In genomic region chr1:58183286-58183685, GRCh38 we compare ENCODE assay signal across 29 cellular contexts.
"Had no signal": no experiment of that assay in that cellular context is flagged by ENCODE, and none has a peak within 500 bp of the region (broad histone marks: within the 10 kb centered on the region; RNA-seq: fewer than 3 reads in every experiment).

No MANE protein-coding gene starts in this region.

- H3K27ac ChIP-seq: breast epithelium, SJSA1 had no signal

- H3K36me3 ChIP-seq: breast epithelium, SJSA1 had no signal

- ATAC-seq: activated CD8-positive, alpha-beta memory T cell treated with anti-CD3 and anti-CD28 coated beads, Interleukin-2, amount 10 ng/mL, durations not matched to agents 7 days and 5 days; Panc1; Right ventricle myocardium inferior; SK-N-SH treated with all-trans-retinoic acid at 6 μM for 48 hours; WTC11 had no signal

- H3K4me3 Mint-ChIP-seq: activated CD8-positive, alpha-beta memory T cell treated with anti-CD3 and anti-CD28 coated beads, Interleukin-2, amount 10 ng/mL, durations not matched to agents 7 days and 5 days; activated naive CD4-positive, alpha-beta T cell treated with anti-CD3 and anti-CD28 coated beads, Interleukin-2, amount 50 U/mL, for 24 hours; activated T-cell treated with anti-CD3 and anti-CD28 coated beads, Interleukin-2, amount 50 U/mL, for 24 hours; activated T-helper 1 cell treated with anti-CD3 and anti-CD28 coated beads, Interleukin-12 subunit alpha, Interleukin-12 subunit beta, Interleukin-2, Interleukin-4 antibody, amounts not matched to agents 30 ng/mL and 10 ng/mL and 1 ng/mL, durations not matched to agents 14 hours and 24 hours and 36 hours; T-helper 1 cell treated with Interleukin-12 subunit alpha and Interleukin-12 subunit beta and Interleukin-4 antibody, amounts not matched to agents 30 μg/mL and 1 μg/mL, for 36 hours; WTC11 had no signal

- H3K27me3 Mint-ChIP-seq: activated CD8-positive, alpha-beta memory T cell treated with anti-CD3 and anti-CD28 coated beads, Interleukin-2, amount 10 ng/mL, durations not matched to agents 7 days and 5 days had no signal

- H3K27me3 ChIP-seq: breast epithelium, SJSA1 had no signal

- H3K4me1 Mint-ChIP-seq: activated CD8-positive, alpha-beta memory T cell treated with anti-CD3 and anti-CD28 coated beads, Interleukin-2, amount 10 ng/mL, durations not matched to agents 7 days and 5 days; activated naive CD4-positive, alpha-beta T cell treated with anti-CD3 and anti-CD28 coated beads, Interleukin-2, amount 50 U/mL, for 24 hours; WTC11 had no signal

- H3K4me1 ChIP-seq: breast epithelium, SJSA1 had no signal

- H3K36me3 Mint-ChIP-seq: activated CD8-positive, alpha-beta memory T cell treated with anti-CD3 and anti-CD28 coated beads, Interleukin-2, amount 10 ng/mL, durations not matched to agents 7 days and 5 days; WTC11 had no signal

- H3K4me3 ChIP-seq: breast epithelium, SJSA1 had no signal

- DNase-seq: activated CD4-positive, alpha-beta T cell treated with anti-CD3 and anti-CD28 coated beads for 48 hours; activated CD4-positive, alpha-beta T cell treated with anti-CD3 and anti-CD28 coated beads, Interleukin-2, amount 50 U/mL, for 4 hours; activated CD4-positive, CD25-positive, alpha-beta regulatory T cell treated with anti-CD3 and anti-CD28 coated beads, Interleukin-2, amount 50 U/mL, for 72 hours; activated CD8-positive, alpha-beta memory T cell treated with anti-CD3 and anti-CD28 coated beads, Interleukin-2, amount 10 ng/mL, durations not matched to agents 7 days and 5 days; activated effector memory CD4-positive, alpha-beta T cell treated with Interleukin-2 at 50 U/mL for 16 hours; activated naive CD4-positive, alpha-beta T cell; activated T-cell treated with anti-CD3 and anti-CD28 coated beads, Interleukin-2, amount 50 U/mL, for 24 hours; aorta; caudate nucleus; MM.1S; NCI-H1105; NCI-H1436; NCI-H1694 treated with DMSO at 0.1 percent for 48 hours; NCI-H2107; NCI-H2171 treated with DMSO at 0.1 percent for 48 hours; NCI-H226; NCI-H524 treated with DMSO at 0.1 percent for 48 hours; NCI-H748 treated with DMSO at 0.1 percent for 48 hours; OCI-M1; RPMI8226 had no signal

- H3K9me3 Mint-ChIP-seq: T-helper 1 cell treated with Interleukin-12 subunit alpha and Interleukin-12 subunit beta and Interleukin-4 antibody, amounts not matched to agents 30 μg/mL and 1 μg/mL, for 36 hours; WTC11 had no signal

- H3K27ac Mint-ChIP-seq: activated CD8-positive, alpha-beta memory T cell treated with anti-CD3 and anti-CD28 coated beads, Interleukin-2, amount 10 ng/mL, durations not matched to agents 7 days and 5 days; activated naive CD4-positive, alpha-beta T cell treated with anti-CD3 and anti-CD28 coated beads, Interleukin-2, amount 50 U/mL, for 24 hours; activated T-cell treated with anti-CD3 and anti-CD28 coated beads, Interleukin-2, amount 50 U/mL, for 24 hours; activated T-helper 1 cell treated with anti-CD3 and anti-CD28 coated beads, Interleukin-12 subunit alpha, Interleukin-12 subunit beta, Interleukin-2, Interleukin-4 antibody, amounts not matched to agents 30 ng/mL and 10 ng/mL and 1 ng/mL, durations not matched to agents 14 hours and 24 hours and 36 hours; T-helper 1 cell treated with Interleukin-12 subunit alpha and Interleukin-12 subunit beta and Interleukin-4 antibody, amounts not matched to agents 30 μg/mL and 1 μg/mL, for 36 hours; WTC11 had no signal
